Comparison of ENCODE assay signal across 1 cellular context in the genomic region with DNA sequence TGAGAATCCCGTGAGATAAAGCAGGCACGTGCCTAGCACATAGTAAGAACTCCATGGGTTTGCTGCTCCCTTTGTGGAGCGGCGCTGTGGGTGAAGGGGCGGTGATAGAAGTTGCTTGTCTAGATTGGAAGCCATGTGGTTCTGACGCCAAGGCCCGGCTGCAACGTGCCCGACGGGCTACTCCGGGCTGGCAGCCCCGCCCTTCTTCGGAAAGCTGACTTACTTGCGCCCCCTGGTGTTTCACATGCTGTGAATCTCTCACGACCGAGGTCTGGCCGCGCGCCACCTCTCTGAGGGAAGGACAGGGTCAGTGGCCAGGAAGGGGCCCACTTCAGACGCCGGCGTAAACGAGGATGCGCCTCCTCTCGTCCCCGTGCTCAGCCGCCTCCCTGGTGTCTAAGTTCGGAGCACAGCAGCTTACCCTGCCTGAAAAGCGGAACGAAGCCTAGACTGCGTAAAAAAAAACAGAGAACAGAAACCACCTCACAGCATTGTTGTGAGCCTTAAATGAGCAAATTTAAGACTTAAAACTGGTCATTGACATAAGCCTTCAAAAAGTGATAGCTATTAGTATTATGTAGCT.
TF ChIP-seq lines count a peak whose summit lies in the region.

No MANE protein-coding gene starts in this region.

TF ChIP-seq in GM12878, 131 proteins besides CTCF, POLR2A, EP300 and RAD21 (continued from another document):
- TF ChIP-seq, protein P1, sequence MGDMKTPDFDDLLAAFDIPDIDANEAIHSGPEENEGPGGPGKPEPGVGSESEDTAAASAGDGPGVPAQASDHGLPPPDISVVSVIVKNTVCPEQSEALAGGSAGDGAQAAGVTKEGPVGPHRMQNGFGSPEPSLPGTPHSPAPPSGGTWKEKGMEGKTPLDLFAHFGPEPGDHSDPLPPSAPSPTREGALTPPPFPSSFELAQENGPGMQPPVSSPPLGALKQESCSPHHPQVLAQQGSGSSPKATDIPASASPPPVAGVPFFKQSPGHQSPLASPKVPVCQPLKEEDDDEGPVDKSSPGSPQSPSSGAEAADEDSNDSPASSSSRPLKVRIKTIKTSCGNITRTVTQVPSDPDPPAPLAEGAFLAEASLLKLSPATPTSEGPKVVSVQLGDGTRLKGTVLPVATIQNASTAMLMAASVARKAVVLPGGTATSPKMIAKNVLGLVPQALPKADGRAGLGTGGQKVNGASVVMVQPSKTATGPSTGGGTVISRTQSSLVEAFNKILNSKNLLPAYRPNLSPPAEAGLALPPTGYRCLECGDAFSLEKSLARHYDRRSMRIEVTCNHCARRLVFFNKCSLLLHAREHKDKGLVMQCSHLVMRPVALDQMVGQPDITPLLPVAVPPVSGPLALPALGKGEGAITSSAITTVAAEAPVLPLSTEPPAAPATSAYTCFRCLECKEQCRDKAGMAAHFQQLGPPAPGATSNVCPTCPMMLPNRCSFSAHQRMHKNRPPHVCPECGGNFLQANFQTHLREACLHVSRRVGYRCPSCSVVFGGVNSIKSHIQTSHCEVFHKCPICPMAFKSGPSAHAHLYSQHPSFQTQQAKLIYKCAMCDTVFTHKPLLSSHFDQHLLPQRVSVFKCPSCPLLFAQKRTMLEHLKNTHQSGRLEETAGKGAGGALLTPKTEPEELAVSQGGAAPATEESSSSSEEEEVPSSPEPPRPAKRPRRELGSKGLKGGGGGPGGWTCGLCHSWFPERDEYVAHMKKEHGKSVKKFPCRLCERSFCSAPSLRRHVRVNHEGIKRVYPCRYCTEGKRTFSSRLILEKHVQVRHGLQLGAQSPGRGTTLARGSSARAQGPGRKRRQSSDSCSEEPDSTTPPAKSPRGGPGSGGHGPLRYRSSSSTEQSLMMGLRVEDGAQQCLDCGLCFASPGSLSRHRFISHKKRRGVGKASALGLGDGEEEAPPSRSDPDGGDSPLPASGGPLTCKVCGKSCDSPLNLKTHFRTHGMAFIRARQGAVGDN (IDR thresholded peaks at IDR 0.05), result peak; percentile 96
- peak; percentile 40; the same call in 1 of the 2 replicates for TF ChIP-seq ELK1 (IDR thresholded peaks at IDR 0.05; ENCODE audit: low read depth, low read length)
- TF ChIP-seq NFYA (IDR thresholded peaks at IDR 0.05; ENCODE audit: borderline replicate concordance, low read depth, low read length), result no peak
- no peak; the same call in 1 of the 2 replicates for TF ChIP-seq MYB (IDR thresholded peaks at IDR 0.05; ENCODE audit: borderline replicate concordance, low read depth, low read length)
- TF ChIP-seq PAX5 (IDR thresholded peaks at IDR 0.05; ENCODE audit: borderline replicate concordance, low read depth, low read length), result peak; percentile 75; the same call in 1 of the 2 replicates
- peak; percentile 70 for TF ChIP-seq ATF2 (IDR thresholded peaks at IDR 0.05; ENCODE audit: low read length)
- TF ChIP-seq SMAD5 (IDR thresholded peaks at IDR 0.05; ENCODE audit: low read depth), result no peak
- peak; percentile 14 for TF ChIP-seq SMAD1 (IDR thresholded peaks at IDR 0.05; ENCODE audit: low read depth, partially characterized antibody)
- peak; percentile 44 for TF ChIP-seq E2F8 (IDR thresholded peaks at IDR 0.05; ENCODE audit: low read depth, partially characterized antibody)
- TF ChIP-seq NFIC (IDR thresholded peaks at IDR 0.05; ENCODE audit: low read depth, low read length), result peak; percentile 73
- TF ChIP-seq LARP7 (IDR thresholded peaks at IDR 0.05), result 0 out of 2 replicates have a peak, but pooled peaks have one; percentile 61
- TF ChIP-seq MYC (IDR thresholded peaks at IDR 0.05; ENCODE audit: insufficient read depth, insufficient read length, insufficient replicate concordance, low read length, severe bottlenecking), result peak; percentile 86
